Comparison of ENCODE assay signal across 28 cellular contexts in genomic region chr1:87620807-87621206, GRCh38.
DNase-seq lines count a peak whose midpoint lies in the region; ATAC-seq, FAIRE-seq and TF ChIP-seq lines count a peak whose summit lies in the region.
"Had no signal": no experiment of that assay in that cellular context is flagged by ENCODE, and none has a peak within 500 bp of the region (broad histone marks: within the 10 kb centered on the region; RNA-seq: fewer than 3 reads in every experiment).

No MANE protein-coding gene starts in this region.

- ATAC-seq in IMR-90 (ENCODE audit: low read depth) (no peak), K562 (no peak)
- ATAC-seq in activated T-cell treated with anti-CD3 and anti-CD28 coated beads, Interleukin-2, amount 50 U/mL, for 72 hours (replicated peaks in 1 of 2) = no peak
- ATAC-seq: GM12878 had no signal

- H3K27me3 ChIP-seq in IMR-90 (ENCODE audit: control insufficient read depth, insufficient read depth, low read length) (no peaks in the 10 kb centered on the region), K562 (ENCODE audit: control insufficient read depth in 2 of 2, insufficient read depth in 2 of 2, low read length in 2 of 2) (no peaks in the 10 kb centered on the region), SK-N-SH (ENCODE audit: insufficient read depth) (no peaks in the 10 kb centered on the region)
- H3K27me3 ChIP-seq: BE2C, BLaER1 had no signal

- no peaks in the 10 kb centered on the region for H3K4me1 ChIP-seq in IMR-90 (ENCODE audit: control insufficient read depth, insufficient read depth, low read length)
- no peaks in the 10 kb centered on the region; a peak in 1 of 5 replicates for H3K4me1 ChIP-seq in K562 (replicated peaks in 1 of 2; ENCODE audit: control insufficient read depth in 2 of 2, insufficient read depth in 2 of 2, low read length in 2 of 2)
- H3K4me1 ChIP-seq in SK-N-SH (ENCODE audit: control insufficient read depth in 1 of 2, insufficient read depth in 2 of 2, low read depth in 1 of 2, low read length in 1 of 2) = no peaks in the 10 kb centered on the region
- H3K4me1 ChIP-seq: BE2C, BLaER1 had no signal

- H3K4me1 Mint-ChIP-seq in activated T-cell treated with anti-CD3 and anti-CD28 coated beads, Interleukin-2, amount 50 U/mL, for 72 hours (ENCODE audit: low read depth) = no peaks in the 10 kb centered on the region
- H3K4me1 Mint-ChIP-seq: CD14-positive monocyte; CD4-positive, alpha-beta memory T cell; CD4-positive, CD25-positive, alpha-beta regulatory T cell; CD8-positive, alpha-beta memory T cell had no signal

- no peak overlapping the region for H2AK5ac ChIP-seq in IMR-90 (ENCODE audit: low read depth, low read length)

- H3K79me2 ChIP-seq in K562 (ENCODE audit: control insufficient read depth, insufficient read depth, low read length) (no peaks in the 10 kb centered on the region), SK-N-SH (ENCODE audit: insufficient read depth) (no peaks in the 10 kb centered on the region)

- WGBS in IMR-90 (ENCODE audit: extremely low coverage in 2 of 2, insufficient read length in 1 of 2), 2 experiments = no CpG with 5 or more reads among the region's 2 CpGs
- WGBS in K562 (ENCODE audit: insufficient coverage, low coverage, missing lambda C conversion rate) = 9% methylated on average over 2 of the region's 2 CpGs
- 85% methylated on average over 2 of the region's 2 CpGs for WGBS in SK-N-SH (ENCODE audit: low lambda C conversion rate)

- H3K9me2 ChIP-seq in SK-N-SH = no peaks in the 10 kb centered on the region

- TF ChIP-seq POLR2A in IMR-90 (IDR thresholded peaks at IDR 0.05; ENCODE audit: low read depth, low read length) (no peak), K562 (conservative IDR thresholded peaks at IDR 0.05) (no peak)

- in situ Hi-C loops in IMR-90 (cut with MboI; ENCODE audit: low sequenced_read_pairs) = no loop called here
- in situ Hi-C loops in K562 (cut with MboI) = no loop called here

- H4K20me1 ChIP-seq in IMR-90 (ENCODE audit: insufficient read depth, low read length) (no peaks in the 10 kb centered on the region), K562 (replicated peaks; ENCODE audit: control insufficient read depth, insufficient read depth, low read length) (no peaks in the 10 kb centered on the region), SK-N-SH (ENCODE audit: insufficient read depth) (no peaks in the 10 kb centered on the region)
- H4K20me1 ChIP-seq: BLaER1 had no signal

- no peak overlapping the region for H4K5ac ChIP-seq in IMR-90 (ENCODE audit: low read depth, low read length)

- peaks cover 3% of the 10 kb centered on the region; the same call in 1 of the 2 replicates for H3K9me3 ChIP-seq in IMR-90 (ENCODE audit: control insufficient read depth, insufficient read depth, low read length)
- H3K9me3 ChIP-seq in K562 (replicated peaks; ENCODE audit: control insufficient read depth, insufficient read depth, low read depth, low read length) = no peaks in the 10 kb centered on the region
- no peaks in the 10 kb centered on the region for H3K9me3 ChIP-seq in SK-N-SH
- H3K9me3 ChIP-seq: BE2C had no signal

- FAIRE-seq in K562 (lab: Jason Lieb, UNC) = no peak
- FAIRE-seq: A204.1, GM12878, GM12892, GM18507 had no signal

- H3K27ac ChIP-seq in IMR-90 (ENCODE audit: insufficient read depth, low read length) (no peak overlapping the region), K562 (ENCODE audit: extremely low read depth, low read depth, low read length) (no peak overlapping the region), SK-N-SH (ENCODE audit: low read depth in 2 of 2, low read length in 1 of 2) (no peak overlapping the region), substantia nigra (ENCODE audit: low read depth, low read length, poor library complexity, severe bottlenecking) (no peak overlapping the region)
- H3K27ac ChIP-seq: BLaER1 had no signal

- intact Hi-C loops in IMR-90 (cut with micrococcal nuclease) = no loop called here
- intact Hi-C loops in K562 (cut with micrococcal nuclease) = no loop called here

- H3K4me2 ChIP-seq in IMR-90 (ENCODE audit: low read depth, low read length) (no peak overlapping the region), K562 (ENCODE audit: insufficient read depth, low read length) (no peak overlapping the region), SK-N-SH (no peak overlapping the region)
- H3K4me2 ChIP-seq: BLaER1 had no signal

- H3K4me3 ChIP-seq in IMR-90 (ENCODE audit: insufficient read depth, low read depth, low read length) (no peak overlapping the region), K562 (no peak overlapping the region), SK-N-SH (ENCODE audit: low read depth in 2 of 2, low read length in 1 of 2) (no peak overlapping the region)
- H3K4me3 ChIP-seq: BLaER1, GM12878 had no signal

- H3K56ac ChIP-seq in IMR-90 (ENCODE audit: extremely low read depth, insufficient read depth, low read length) = no peak overlapping the region

- H3K23ac ChIP-seq in IMR-90 (ENCODE audit: low read depth, low read length) = no peak overlapping the region

- H2BK15ac ChIP-seq in IMR-90 (ENCODE audit: low read depth, low read length) = no peak overlapping the region

- no peaks in the 10 kb centered on the region for H3K79me1 ChIP-seq in IMR-90 (ENCODE audit: low read depth in 1 of 2, low read length in 2 of 2)

- H3K18ac ChIP-seq in IMR-90 (ENCODE audit: low read depth, low read length) = no peak overlapping the region

- TF ChIP-seq CTCF in IMR-90 (conservative IDR thresholded peaks at IDR 0.05; ENCODE audit: low read depth, low read length) (no peak), K562 (IDR thresholded peaks at IDR 0.05 in 2 of 3, conservative IDR thresholded peaks at IDR 0.05 in 1 of 3; ENCODE audit: insufficient read depth in 2 of 3, low read depth in 1 of 3, low read length in 3 of 3) (no peak), SK-N-SH (IDR thresholded peaks at IDR 0.05) (no peak)

- dilution Hi-C loops in IMR-90 (cut with HindIII; ENCODE audit: low sequenced_read_pairs, unreplicated experiment) = no loop called here

- H3K36me3 ChIP-seq in IMR-90 (ENCODE audit: control insufficient read depth, insufficient read depth, low read length) = no peaks in the 10 kb centered on the region
- H3K36me3 ChIP-seq in K562 (ENCODE audit: control insufficient read depth, insufficient read depth, low read length) = no peaks in the 10 kb centered on the region
- no peaks in the 10 kb centered on the region for H3K36me3 ChIP-seq in SK-N-SH (replicated peaks in 1 of 2; ENCODE audit: control insufficient read depth in 1 of 2, insufficient read depth in 2 of 2, low read length in 1 of 2)
- H3K36me3 ChIP-seq: BE2C, BLaER1 had no signal

- H3K9me3 Mint-ChIP-seq in activated T-cell treated with anti-CD3 and anti-CD28 coated beads, Interleukin-2, amount 50 U/mL, for 72 hours = peaks cover 0 to 2% of the 10 kb centered on the region in 2 donors

- BruUV-seq in IMR-90 (replicated peaks; lab: Mats Ljungman, UMichigan) = no TSS peak
- BruUV-seq in K562 (replicated peaks; lab: Mats Ljungman, UMichigan) = no TSS peak

- H3F3A ChIP-seq in SK-N-SH (replicated peaks; ENCODE audit: insufficient read depth) = no peaks in the 10 kb centered on the region

- H2AFZ ChIP-seq in IMR-90 (replicated peaks; ENCODE audit: low read length, poor library complexity) (no peak overlapping the region), K562 (ENCODE audit: low read depth, low read length) (no peak overlapping the region), SK-N-SH (ENCODE audit: low read depth) (no peak overlapping the region)

- CTCF ChIA-PET in IMR-90 (lab: Yijun Ruan, JAX) (no interaction called here), K562 (lab: Yijun Ruan, JAX; ENCODE audit: low intra/inter-chr PET ratio) (no interaction called here), SK-N-SH (lab: Yijun Ruan, JAX) (interaction anchor here (1.5 kb wide), 1 partner anchor 16 kb away, joined by 3 read pairs; no protein-coding TSS in a partner anchor)

- TF ChIP-seq RAD21 in IMR-90 (IDR thresholded peaks at IDR 0.05; ENCODE audit: low read length) (no peak), K562 (CRISPR knock-in tag; conservative IDR thresholded peaks at IDR 0.05 in 1 of 2, IDR thresholded peaks at IDR 0.05 in 1 of 2) (no peak), SK-N-SH (IDR thresholded peaks at IDR 0.05; ENCODE audit: low read length) (no peak)

- H3K27me3 Mint-ChIP-seq in activated T-cell treated with anti-CD3 and anti-CD28 coated beads, Interleukin-2, amount 50 U/mL, for 72 hours (ENCODE audit: low read depth) = no peaks in the 10 kb centered on the region
- H3K27me3 Mint-ChIP-seq: CD4-positive, CD25-positive, alpha-beta regulatory T cell had no signal

- H4K91ac ChIP-seq in IMR-90 (ENCODE audit: insufficient read depth, low read depth, low read length) = no peak overlapping the region

- no peak overlapping the region for H4K8ac ChIP-seq in IMR-90 (ENCODE audit: low read depth in 2 of 2, low read length in 2 of 2)

- H3K36me3 Mint-ChIP-seq in activated T-cell treated with anti-CD3 and anti-CD28 coated beads, Interleukin-2, amount 50 U/mL, for 72 hours (ENCODE audit: insufficient read depth in 2 of 2) = no peaks in the 10 kb centered on the region
- H3K36me3 Mint-ChIP-seq: CD14-positive monocyte; CD4-positive, CD25-positive, alpha-beta regulatory T cell; CD8-positive, alpha-beta memory T cell had no signal

- H2BK20ac ChIP-seq in IMR-90 (ENCODE audit: low read depth, low read length) = no peak overlapping the region

- no peak overlapping the region for H3K14ac ChIP-seq in IMR-90 (replicated peaks; ENCODE audit: low read depth, low read length)

- DNase-seq in IMR-90 = no peak
- DNase-seq in MV-4-11 (lab: John Stamatoyannopoulos, UW) = peak; percentile 75
- DNase-seq in K562 (ENCODE audit: extremely low read depth in 1 of 4, low spot score in 3 of 4) = no peak
- DNase-seq in renal cortical epithelial cell (ENCODE audit: low read depth) = peak; percentile 33
- no peak for DNase-seq in SK-N-SH
- DNase-seq in substantia nigra (lab: John Stamatoyannopoulos, UW) = no peak
- no peak for DNase-seq in activated T-cell treated with anti-CD3 and anti-CD28 coated beads, Interleukin-2, amount 50 U/mL, for 72 hours
- DNase-seq: 8988T; ACHN; BE2C; C1 segment of cervical spinal cord; CD4-positive, alpha-beta memory T cell; CD4-positive, CD25-positive, alpha-beta regulatory T cell; CD8-positive, alpha-beta memory T cell; COR-L47; DMS 273 treated with DMSO at 0.1 percent for 48 hours; DMS153; DMS53; DMS79; DND-41; EL; GDM1 had no signal

- no peak overlapping the region for H3K4me3 Mint-ChIP-seq in activated T-cell treated with anti-CD3 and anti-CD28 coated beads, Interleukin-2, amount 50 U/mL, for 72 hours
- H3K4me3 Mint-ChIP-seq: CD14-positive monocyte; CD4-positive, alpha-beta memory T cell; CD4-positive, CD25-positive, alpha-beta regulatory T cell; CD8-positive, alpha-beta memory T cell had no signal

- no peak for TF ChIP-seq EP300 in K562 (IDR thresholded peaks at IDR 0.05; ENCODE audit: low read length)
- no peak for TF ChIP-seq EP300 in SK-N-SH (IDR thresholded peaks at IDR 0.05; ENCODE audit: borderline replicate concordance in 1 of 2, low read depth in 1 of 2, low read length in 1 of 2)

- no peak overlapping the region for H2BK5ac ChIP-seq in IMR-90 (ENCODE audit: low read depth, low read length, poor library complexity, severe bottlenecking)

- no peak overlapping the region for H2BK120ac ChIP-seq in IMR-90 (ENCODE audit: low read depth, low read length)

- no peak overlapping the region for H3K27ac Mint-ChIP-seq in activated T-cell treated with anti-CD3 and anti-CD28 coated beads, Interleukin-2, amount 50 U/mL, for 72 hours
- H3K27ac Mint-ChIP-seq: CD14-positive monocyte; CD4-positive, alpha-beta memory T cell; CD4-positive, CD25-positive, alpha-beta regulatory T cell; CD8-positive, alpha-beta memory T cell had no signal

- no peaks in the 10 kb centered on the region for H3K9me1 ChIP-seq in IMR-90 (ENCODE audit: insufficient read depth, low read length)
- H3K9me1 ChIP-seq in K562 (ENCODE audit: control insufficient read depth, insufficient read depth, low read length) = no peaks in the 10 kb centered on the region

- POLR2A ChIA-PET in IMR-90 (lab: Charles Lee; ENCODE audit: unreplicated experiment) (no interaction called here), K562 (lab: Yijun Ruan, JAX) (no interaction called here), SK-N-SH (lab: Yijun Ruan, JAX) (no interaction called here)

- H3K9ac ChIP-seq in IMR-90 (ENCODE audit: low read depth, low read length) (no peak overlapping the region), K562 (ENCODE audit: insufficient read depth in 1 of 2, low read depth in 2 of 2, low read length in 2 of 2) (no peak overlapping the region), SK-N-SH (no peak overlapping the region)
- H3K9ac ChIP-seq: BLaER1 had no signal

- H2AK9ac ChIP-seq in IMR-90 (replicated peaks; ENCODE audit: low read depth, low read length, poor library complexity) = no peak overlapping the region

- no peak overlapping the region for H3K4ac ChIP-seq in IMR-90 (ENCODE audit: low read depth, low read length)

Comparison
In these comparisons a context has a peak if more than half of its experiments do, and no peak if none do; other contexts are left out.
1. DNase-seq: peak in MV-4-11 (single experiment) and renal cortical epithelial cell (single experiment); none in IMR-90 (single experiment), K562 (0 of 4), SK-N-SH (single experiment), substantia nigra (0 of 49) and activated T-cell treated with anti-CD3 and anti-CD28 coated beads, Interleukin-2, amount 50 U/mL, for 72 hours (0 of 2).